In the genomic region with DNA sequence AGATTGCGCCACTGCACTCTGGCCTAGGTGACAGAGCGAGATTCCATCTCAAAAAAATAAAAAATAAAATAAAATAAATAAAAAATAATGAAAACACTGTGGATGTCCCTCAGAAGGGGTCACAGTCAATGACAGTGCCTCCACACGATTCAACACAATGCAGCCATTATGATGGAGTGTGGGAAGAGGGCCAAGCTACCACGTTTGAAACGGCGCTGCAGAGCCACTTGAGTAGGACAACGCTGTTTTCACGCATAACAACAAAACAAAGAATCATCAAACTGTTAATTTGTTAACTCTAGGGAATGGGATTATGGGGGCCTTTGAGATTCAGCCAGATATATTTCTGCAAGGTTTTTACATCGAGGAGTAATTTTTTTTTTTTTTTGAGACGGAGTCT, we compare ENCODE assay signal across 24 cellular contexts. TPM values are rescaled to one million over a fixed set of nuclear protein-coding genes. Genes with fewer than 3 reads are reported as not detected.
DNase-seq lines count a peak whose midpoint lies in the region; ATAC-seq and TF ChIP-seq lines count a peak whose summit lies in the region.
"Had no signal": no experiment of that assay in that cellular context is flagged by ENCODE, and none has a peak within 500 bp of the region (broad histone marks: within the 10 kb centered on the region; RNA-seq: fewer than 3 reads in every experiment).

No MANE protein-coding gene starts in this region.

- H3K4me1 ChIP-seq in testis (no peaks in the 10 kb centered on the region), GM23248 (ENCODE audit: insufficient read depth) (no peaks in the 10 kb centered on the region)
- no peaks in the 10 kb centered on the region for H3K4me1 ChIP-seq in effector memory CD4-positive, alpha-beta T cell (ENCODE audit: control insufficient read depth, insufficient read depth, low read length, poor library complexity, severe bottlenecking)
- H3K4me1 ChIP-seq: right atrium auricular region, upper lobe of right lung had no signal

- H3K4me3 ChIP-seq in testis (no peak overlapping the region), GM23248 (no peak overlapping the region)
- H3K4me3 ChIP-seq in effector memory CD4-positive, alpha-beta T cell (ENCODE audit: insufficient read depth, low read depth, low read length, poor library complexity, severe bottlenecking), result no peak overlapping the region
- H3K4me3 ChIP-seq: hepatocyte, right atrium auricular region, upper lobe of right lung had no signal

- no peak for ATAC-seq in HG03378 (IDR thresholded peaks at IDR 0.05; ENCODE audit: unreplicated experiment)
- ATAC-seq: activated naive CD8-positive, alpha-beta T cell treated with anti-CD3 and anti-CD28 coated beads, Interleukin-2, amount 50 U/mL, for 24 hours; left lobe of liver; upper lobe of right lung had no signal

- no peaks in the 10 kb centered on the region for H4K20me1 ChIP-seq in GM23248 (ENCODE audit: insufficient read depth)

- WGBS in testis, 2 donors, result 77 to 79% methylated on average over 10 of the region's 10 CpGs
- 75% methylated on average over 10 of the region's 10 CpGs for WGBS in GM23248 (ENCODE audit: low coverage in 1 of 2, low lambda C conversion rate in 2 of 2, missing lambda C conversion rate in 2 of 2), 2 experiments

- H3K36me3 ChIP-seq in testis (ENCODE audit: low read depth, missing control alignments) (no peaks in the 10 kb centered on the region), GM23248 (ENCODE audit: low read depth) (no peaks in the 10 kb centered on the region)
- H3K36me3 ChIP-seq in effector memory CD4-positive, alpha-beta T cell (ENCODE audit: control insufficient read depth, insufficient read depth, low read length), result no peaks in the 10 kb centered on the region
- H3K36me3 ChIP-seq: right atrium auricular region, upper lobe of right lung had no signal

- H3K27ac ChIP-seq in testis (no peak overlapping the region), GM23248 (no peak overlapping the region)
- H3K27ac ChIP-seq in effector memory CD4-positive, alpha-beta T cell (ENCODE audit: insufficient read depth, low read length, poor library complexity, severe bottlenecking), result no peak overlapping the region
- H3K27ac ChIP-seq: hepatocyte, HL-60, right atrium auricular region, upper lobe of right lung had no signal

- H3K9ac ChIP-seq in GM23248, result no peak overlapping the region

- in situ Hi-C loops in SK-MEL-5 (cut with HindIII; ENCODE audit: low pct_unique_long_range_greater_than_20kb, low sequenced_read_pairs) (no loop called here), GM23248 (cut with MboI) (no loop called here)

- intact Hi-C loops in testis (cut with DNase I; ENCODE audit: low total_unique reads), result no loop called here

- no peaks in the 10 kb centered on the region for H3K9me3 ChIP-seq in testis
- no peaks in the 10 kb centered on the region for H3K9me3 ChIP-seq in effector memory CD4-positive, alpha-beta T cell (ENCODE audit: control insufficient read depth, low read length)
- H3K9me3 ChIP-seq in GM23248 (ENCODE audit: low read depth), result no peaks in the 10 kb centered on the region
- H3K9me3 ChIP-seq: right atrium auricular region, upper lobe of right lung had no signal

- DNase-seq in SK-MEL-5 (ENCODE audit: low read depth, low spot score), result peak; percentile 86
- DNase-seq in dermis blood vessel endothelial cell, result peak; percentile 22
- peak; percentile 68 for DNase-seq in midbrain (lab: John Stamatoyannopoulos, UW)
- DNase-seq in testis, result peak; percentile 54
- DNase-seq in effector memory CD4-positive, alpha-beta T cell, result no peak
- DNase-seq in GM23248, result no peak
- DNase-seq: activated CD4-positive, alpha-beta T cell treated with anti-CD3 and anti-CD28 coated beads, Interleukin-2, amount 10 ng/mL, durations not matched to agents 24 days and 14 days; activated gamma-delta T cell; activated naive CD8-positive, alpha-beta T cell treated with anti-CD3 and anti-CD28 coated beads, Interleukin-2, amount 50 U/mL, for 24 hours; activated T-cell treated with anti-CD3 and anti-CD28 coated beads, Interleukin-2, amount 50 U/mL, for 24 hours; effector CD8-positive, alpha-beta T cell; NCI-H1694; NCI-H2171 treated with DMSO at 0.1 percent for 48 hours; NCI-H524; SIG-M5; upper lobe of right lung had no signal

- TF ChIP-seq CTCF in testis (IDR thresholded peaks at IDR 0.05), result no peak

- H3K4me2 ChIP-seq in GM23248 (ENCODE audit: unreplicated experiment), result no peak overlapping the region
- H3K4me2 ChIP-seq: hepatocyte had no signal

- H3K27me3 ChIP-seq in testis (no peaks in the 10 kb centered on the region), GM23248 (replicated peaks; ENCODE audit: insufficient read depth) (no peaks in the 10 kb centered on the region)
- no peaks in the 10 kb centered on the region for H3K27me3 ChIP-seq in effector memory CD4-positive, alpha-beta T cell (replicated peaks; ENCODE audit: control insufficient read depth, insufficient read depth, low read length, poor library complexity, severe bottlenecking)
- H3K27me3 ChIP-seq: hepatocyte, right atrium auricular region, upper lobe of right lung had no signal

- no peaks in the 10 kb centered on the region for H3F3A ChIP-seq in GM23248 (ENCODE audit: insufficient read depth)

- no peaks in the 10 kb centered on the region for H3K9me2 ChIP-seq in GM23248 (ENCODE audit: insufficient read depth)

- TF ChIP-seq POLR2A in testis (IDR thresholded peaks at IDR 0.05), result no peak

- no peaks in the 10 kb centered on the region for H3K79me2 ChIP-seq in GM23248 (ENCODE audit: insufficient read depth)
- H3K79me2 ChIP-seq: hepatocyte had no signal

- H2AFZ ChIP-seq in GM23248, result no peak overlapping the region
- H2AFZ ChIP-seq: hepatocyte had no signal

RNA-seq across cellular contexts. Expression of gene NKAIN1, which starts 36.5 kb away (rescaled TPM):
- 2.9 and 5.1 TPM in 2 replicates for total RNA-seq in SK-MEL-5 (2014; rRNA removed; shearing (Covaris generic))
- 2.4 and 2.5 TPM in 2 replicates for polyA plus RNA-seq in SK-MEL-5 (2015; cell fraction: cytosol; rRNA removed)
- 0.49 and 8.6 TPM in 2 replicates for polyA plus RNA-seq in SK-MEL-5 (2015; cell fraction: nucleus; rRNA removed)
- total RNA-seq in dermis blood vessel endothelial cell (0.70 TPM in 1 of 2 replicates, not detected in the other), testis (1 to 10 TPM in 1 of 2 donors, under 1 TPM in 1; 0.39 to 1.4 TPM)
- polyA plus RNA-seq in testis (ENCODE audit: insufficient read depth, low read depth, low replicate concordance) (1.5 TPM), GM23248 (2016; fragmentation: Nextera tagmentation; extraction: Ambion mirVana) (not detected in 2 replicates)
- 0.11 TPM in 1 of 2 replicates, not detected in the other for total RNA-seq in GM23248 (2014; rRNA removed; shearing (Covaris generic))
- total RNA-seq: activated CD4-positive, alpha-beta T cell treated with anti-CD3 and anti-CD28 coated beads, Interleukin-2, amount 10 ng/mL, durations not matched to agents 24 days and 14 days; left lobe of liver; mesenteric fat pad; osteoblast; right atrium auricular region; upper lobe of right lung had no signal
- polyA plus RNA-seq: CD14-positive monocyte had no signal

Comparison
In these comparisons a context has a peak if more than half of its experiments do, and no peak if none do; other contexts are left out.
1. DNase-seq: peak in SK-MEL-5 (single experiment), dermis blood vessel endothelial cell (single experiment), midbrain (single experiment) and testis (single experiment); none in effector memory CD4-positive, alpha-beta T cell (0 of 3) and GM23248 (single experiment).